In the genomic region with DNA sequence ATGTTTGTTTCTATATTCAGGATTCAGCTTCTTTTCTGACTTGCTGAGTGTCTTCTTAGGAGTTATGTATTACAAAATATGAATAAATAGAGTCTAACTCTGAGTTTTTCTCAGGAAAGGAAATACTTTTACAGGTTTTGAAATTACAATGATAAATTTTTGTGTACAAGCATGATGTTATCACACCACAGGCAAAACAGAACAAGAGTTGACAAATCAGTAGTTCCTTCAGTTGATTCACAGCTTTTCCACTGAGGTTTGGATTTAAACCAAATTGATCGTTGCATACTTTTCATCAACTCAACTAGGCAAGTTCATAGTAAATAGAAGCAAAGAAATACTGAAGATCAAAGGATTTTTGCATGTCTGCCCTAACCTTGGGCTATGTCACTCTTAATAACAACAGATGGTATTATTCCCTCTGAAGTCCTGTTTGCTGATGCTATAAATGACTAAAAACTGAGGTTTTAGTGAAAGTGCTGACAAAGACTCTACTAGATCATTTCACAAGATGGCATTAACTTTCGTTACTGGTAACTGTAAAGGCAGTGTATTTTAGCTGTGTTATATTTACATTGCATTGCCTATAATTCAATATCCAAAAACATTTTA, we compare ENCODE assay signal across 24 cellular contexts.
"Had no signal": no experiment of that assay in that cellular context is flagged by ENCODE, and none has a peak within 500 bp of the region (broad histone marks: within the 10 kb centered on the region; RNA-seq: fewer than 3 reads in every experiment).

No MANE protein-coding gene starts in this region.

- H3K4me1 ChIP-seq: Peyer's patch, SJSA1 had no signal

- H3K4me3 Mint-ChIP-seq: IgD-negative memory B cell had no signal

- H3K4me2 ChIP-seq: PC-9 had no signal

- ATAC-seq: K562 had no signal

- H3K27me3 Mint-ChIP-seq: IgD-negative memory B cell had no signal

- H2AFZ ChIP-seq: PC-9 had no signal

- H3K4me1 Mint-ChIP-seq: IgD-negative memory B cell had no signal

- H3K9me3 ChIP-seq: MG63, SJSA1 had no signal

- H3K4me3 ChIP-seq: K562, MG63, PC-9, Peyer's patch, SJSA1, SK-N-MC had no signal

- DNase-seq: MG63; NCI-H1092 treated with DMSO at 0.1 percent for 48 hours; NCI-H1417; NCI-H1436 treated with DMSO at 0.1 percent for 48 hours; NCI-H1694; NCI-H187 treated with DMSO at 0.1 percent for 48 hours; NCI-H2029 treated with DMSO at 0.1 percent for 48 hours; NCI-H2227 treated with DMSO at 0.1 percent for 48 hours; NCI-H510A; NCI-H524 treated with DMSO at 0.1 percent for 48 hours; NCI-H69; NCI-H774; NK-92 treated with Interleukin-12 subunit alpha and Interleukin-12 subunit beta, amount 100 ng/mL, for 24 hours; OCI-M1; PC-9; Peyer's patch; Right ventricle myocardium superior; SIG-M5 had no signal

- H3K27ac ChIP-seq: HL-60, PC-9, Peyer's patch, SJSA1, SK-N-MC had no signal

- H3K36me3 ChIP-seq: MG63, Peyer's patch, SJSA1 had no signal

- H3K27ac Mint-ChIP-seq: IgD-negative memory B cell had no signal

- FAIRE-seq: HTR-8/SVneo, K562 had no signal

- H3K27me3 ChIP-seq: MG63, Peyer's patch, SJSA1 had no signal
